In genomic region chr2:120539937-120540718, GRCh38 we compare ENCODE assay signal across 9 cellular contexts.
A peak's percentile ranks its signal among the peaks of the same experiment; 100 is the strongest.
DNase-seq lines count a peak whose midpoint lies in the region; ATAC-seq and TF ChIP-seq lines count a peak whose summit lies in the region.
"Had no signal": no experiment of that assay in that cellular context is flagged by ENCODE, and none has a peak within 500 bp of the region (broad histone marks: within the 10 kb centered on the region; RNA-seq: fewer than 3 reads in every experiment).

No MANE protein-coding gene starts in this region.

- ATAC-seq in GM19452 (IDR thresholded peaks at IDR 0.05; ENCODE audit: unreplicated experiment), result no peak

- DNase-seq in GM04504 (ENCODE audit: low read depth) (peak; percentile 94), RPMI7951 (ENCODE audit: low read depth) (peak; percentile 84), foreskin fibroblast (peak; percentile 98), renal cortical epithelial cell (ENCODE audit: low read depth) (peak; percentile 93), nucleus accumbens (lab: John Stamatoyannopoulos, UW) (no peak), NCI-H1105 (lab: John Stamatoyannopoulos, UW) (no peak)
- DNase-seq in stimulated activated CD4-positive, alpha-beta T cell treated with anti-CD3 and anti-CD28 coated beads, Interleukin-4, amount 100 ng/mL, for 1 hour, result no peak
- DNase-seq: NCI-H774 had no signal

- H3K4me3 ChIP-seq in foreskin fibroblast (ENCODE audit: low read depth in 1 of 2, low read length in 2 of 2), result no peak overlapping the region

- TF ChIP-seq CTCF in foreskin fibroblast (IDR thresholded peaks at IDR 0.05; ENCODE audit: low read depth, low read length), result no peak

Comparison
In these comparisons a context has a peak if more than half of its experiments do, and no peak if none do; other contexts are left out.
1. DNase-seq: peak in GM04504 (single experiment), RPMI7951 (single experiment), foreskin fibroblast (2 of 2) and renal cortical epithelial cell (single experiment); none in stimulated activated CD4-positive, alpha-beta T cell treated with anti-CD3 and anti-CD28 coated beads, Interleukin-4, amount 100 ng/mL, for 1 hour (single experiment), nucleus accumbens (0 of 56) and NCI-H1105 (single experiment).